16 cellular contexts compared by ENCODE assay signal in the genomic region with DNA sequence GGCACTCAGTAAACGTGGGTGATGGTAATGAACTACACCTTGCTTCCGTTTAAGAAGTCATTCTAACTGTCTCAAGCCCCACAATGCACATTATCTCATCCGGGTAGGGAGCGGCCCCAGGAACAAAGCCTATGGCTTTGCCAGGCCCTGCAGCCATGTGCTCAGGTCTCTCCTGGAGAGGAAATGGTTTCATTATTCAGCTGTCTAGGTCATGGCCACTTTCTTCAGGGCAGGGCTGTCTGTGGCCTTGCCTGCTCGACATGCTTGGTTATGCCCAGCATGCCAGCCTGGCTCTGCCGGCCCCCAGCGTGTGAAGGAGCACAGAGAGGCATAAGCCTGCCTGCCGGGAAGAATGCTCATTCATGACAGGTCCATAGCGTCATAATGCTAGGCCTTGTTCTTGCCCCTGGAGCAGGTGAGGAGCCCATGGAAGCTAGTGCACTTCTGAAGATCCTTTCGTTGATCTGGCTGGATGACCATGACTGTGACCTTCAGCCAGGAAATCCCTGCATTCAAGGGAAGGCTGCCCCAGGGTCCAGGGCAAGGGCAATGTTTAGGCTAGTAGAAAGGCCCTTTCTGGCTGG. TPM values are rescaled to one million over a fixed set of nuclear protein-coding genes. Genes with fewer than 3 reads are reported as not detected.
DNase-seq lines count a peak whose midpoint lies in the region; ATAC-seq and TF ChIP-seq lines count a peak whose summit lies in the region.
"Had no signal": no experiment of that assay in that cellular context is flagged by ENCODE, and none has a peak within 500 bp of the region (broad histone marks: within the 10 kb centered on the region; RNA-seq: fewer than 3 reads in every experiment).

No MANE protein-coding gene starts in this region.

- no peaks in the 10 kb centered on the region for H3K9me3 ChIP-seq in CD4-positive, alpha-beta T cell (ENCODE audit: control insufficient read depth, low read length)
- H3K9me3 ChIP-seq in trophoblast cell (ENCODE audit: insufficient read depth, low read depth, low read length): no peaks in the 10 kb centered on the region
- H3K9me3 ChIP-seq: upper lobe of left lung had no signal

- intact Hi-C loops in CD4-positive, alpha-beta T cell (cut with DNase I, micrococcal nuclease): no loop called here

- no peak overlapping the region for H3K4ac ChIP-seq in trophoblast cell (ENCODE audit: low read depth, low read length)

- H3K14ac ChIP-seq in trophoblast cell (ENCODE audit: low read length): no peak overlapping the region

- TF ChIP-seq CTCF in CD4-positive, alpha-beta T cell (IDR thresholded peaks at IDR 0.05): no peak
- TF ChIP-seq CTCF in RWPE1 (conservative IDR thresholded peaks at IDR 0.05; ENCODE audit: low read depth) (no peak), foreskin keratinocyte (conservative IDR thresholded peaks at IDR 0.05) (no peak)

- H4K91ac ChIP-seq in trophoblast cell (ENCODE audit: low read depth, low read length): peak overlapping the region; percentile 16

- H3K4me1 ChIP-seq in foreskin keratinocyte (peaks cover 31% of the 10 kb centered on the region), trophoblast cell (ENCODE audit: control insufficient read depth in 1 of 2, insufficient read depth in 2 of 2, low read length in 2 of 2) (peaks cover 12 to 14% of the 10 kb centered on the region in 2 experiments)

- H3K27me3 Mint-ChIP-seq in CD4-positive, alpha-beta T cell: no peaks in the 10 kb centered on the region
- H3K27me3 Mint-ChIP-seq: central memory CD8-positive, alpha-beta T cell had no signal

- no peak overlapping the region for H2BK5ac ChIP-seq in trophoblast cell (ENCODE audit: low read depth, low read length, poor library complexity)

- peaks cover 65% of the 10 kb centered on the region for H3K4me1 Mint-ChIP-seq in CD4-positive, alpha-beta T cell (ENCODE audit: low read depth)

- H3K79me1 ChIP-seq in trophoblast cell (ENCODE audit: low read length): peaks cover 6% of the 10 kb centered on the region

- H3K9me3 Mint-ChIP-seq in CD4-positive, alpha-beta T cell: no peaks in the 10 kb centered on the region
- H3K9me3 Mint-ChIP-seq: activated naive CD8-positive, alpha-beta T cell treated with anti-CD3 and anti-CD28 coated beads for 36 hours; central memory CD8-positive, alpha-beta T cell had no signal

- no peaks in the 10 kb centered on the region for H3K36me3 Mint-ChIP-seq in CD4-positive, alpha-beta T cell (ENCODE audit: low read depth)
- H3K36me3 Mint-ChIP-seq: activated naive CD8-positive, alpha-beta T cell treated with anti-CD3 and anti-CD28 coated beads for 36 hours had no signal

- WGBS in trophoblast cell (ENCODE audit: extremely low coverage, insufficient coverage, insufficient read length): no CpG with 5 or more reads among the region's 10 CpGs

- no peak for ATAC-seq in CD4-positive, alpha-beta T cell (ENCODE audit: poor library complexity)
- peak; percentile 13 for ATAC-seq in foreskin keratinocyte
- ATAC-seq in HG03196 (IDR thresholded peaks at IDR 0.05; ENCODE audit: unreplicated experiment): no peak
- no peak for ATAC-seq in HG02973 (IDR thresholded peaks at IDR 0.05; ENCODE audit: unreplicated experiment)
- no peak for ATAC-seq in GM19035 (IDR thresholded peaks at IDR 0.05; ENCODE audit: unreplicated experiment)
- ATAC-seq: SK-N-SH treated with all-trans-retinoic acid at 6 μM for 48 hours had no signal

- H2BK120ac ChIP-seq in trophoblast cell (ENCODE audit: insufficient read depth, low read length, poor library complexity): no peak overlapping the region

- peak overlapping the region; percentile 40 for H3K4me3 Mint-ChIP-seq in CD4-positive, alpha-beta T cell
- H3K4me3 Mint-ChIP-seq: activated naive CD8-positive, alpha-beta T cell treated with anti-CD3 and anti-CD28 coated beads for 36 hours; central memory CD8-positive, alpha-beta T cell had no signal

- H3K36me3 ChIP-seq in trophoblast cell (ENCODE audit: control insufficient read depth in 1 of 2, insufficient read depth in 2 of 2, low read length in 2 of 2): no peaks in the 10 kb centered on the region
- H3K36me3 ChIP-seq: upper lobe of left lung had no signal

- H3K27ac Mint-ChIP-seq in CD4-positive, alpha-beta T cell: peak overlapping the region; percentile 78
- H3K27ac Mint-ChIP-seq: activated naive CD8-positive, alpha-beta T cell treated with anti-CD3 and anti-CD28 coated beads for 36 hours had no signal

- no peak overlapping the region for H3K4me2 ChIP-seq in trophoblast cell (ENCODE audit: low read length)
- H3K4me2 ChIP-seq: KMS-11 had no signal

- H3K27ac ChIP-seq in CD4-positive, alpha-beta T cell (ENCODE audit: low read depth, low read length): no peak overlapping the region
- H3K27ac ChIP-seq in RWPE1 (peak overlapping the region; percentile 99), foreskin keratinocyte (peak overlapping the region; percentile 32), trophoblast cell (ENCODE audit: low read depth, low read length) (no peak overlapping the region)
- H3K27ac ChIP-seq: KMS-11 had no signal

- H3K18ac ChIP-seq in trophoblast cell (ENCODE audit: low read length): peak overlapping the region; percentile 28

- H3K9ac ChIP-seq in trophoblast cell (ENCODE audit: low read length): no peak overlapping the region
- H3K9ac ChIP-seq: KMS-11 had no signal

- H2BK12ac ChIP-seq in trophoblast cell (ENCODE audit: low read length): no peak overlapping the region

- no peak overlapping the region for H3K4me3 ChIP-seq in trophoblast cell (ENCODE audit: low read depth, low read length)
- H3K4me3 ChIP-seq: lung, upper lobe of left lung had no signal

- H4K12ac ChIP-seq in trophoblast cell (ENCODE audit: low read depth, low read length): no peak overlapping the region

- CTCF ChIA-PET in CD4-positive, alpha-beta T cell (lab: Charles Lee): no interaction called here
- CTCF ChIA-PET in RWPE1 (lab: Yijun Ruan, JAX): interaction anchor here (0.6 kb wide), 1 partner anchor 40 kb away, joined by 3 read pairs; no protein-coding TSS in a partner anchor

- no peak overlapping the region for H4K8ac ChIP-seq in trophoblast cell (ENCODE audit: low read depth, low read length)

- no peaks in the 10 kb centered on the region for H3K79me2 ChIP-seq in trophoblast cell (ENCODE audit: control insufficient read depth, insufficient read depth, low read length, poor library complexity)

- no peak for DNase-seq in CD4-positive, alpha-beta T cell
- DNase-seq in RWPE1 (ENCODE audit: low spot score): peak; percentile 49
- DNase-seq in foreskin keratinocyte: peak; percentile 72 to 85
- peak; percentile 33 to 37 for DNase-seq in trophoblast cell
- no peak for DNase-seq in HCEC 1CT
- DNase-seq: activated CD8-positive, alpha-beta memory T cell treated with anti-CD3 and anti-CD28 coated beads, Interleukin-2, amount 50 U/mL, for 48 hours; activated naive CD8-positive, alpha-beta T cell treated with anti-CD3 and anti-CD28 coated beads for 36 hours; NCI-H1930 had no signal

- H3K23ac ChIP-seq in trophoblast cell (ENCODE audit: low read length): no peak overlapping the region

- POLR2A ChIA-PET in CD4-positive, alpha-beta T cell (lab: Charles Lee): no interaction called here
- POLR2A ChIA-PET in RWPE1 (lab: Yijun Ruan, JAX; ENCODE audit: low non-redundant PET): no interaction called here

- H3K27me3 ChIP-seq in CD4-positive, alpha-beta T cell (ENCODE audit: control insufficient read depth, insufficient read depth, low read length): no peaks in the 10 kb centered on the region
- H3K27me3 ChIP-seq in foreskin keratinocyte (no peaks in the 10 kb centered on the region), trophoblast cell (ENCODE audit: insufficient read depth, low read length) (no peaks in the 10 kb centered on the region)
- H3K27me3 ChIP-seq: upper lobe of left lung had no signal

- H2AFZ ChIP-seq in trophoblast cell (ENCODE audit: insufficient read depth, low read length, poor library complexity): no peak overlapping the region

- H2AK5ac ChIP-seq in trophoblast cell (ENCODE audit: low read length): peak overlapping the region; percentile 14

RNA-seq across cellular contexts. Expression of a gene that starts 26.3 kb away (rescaled TPM):
- total RNA-seq in CD4-positive, alpha-beta T cell: 1,000 to 10,000 TPM; 1,565 to 1,685 TPM
- total RNA-seq in foreskin keratinocyte: 59.6 and 63.2 TPM in 2 replicates
- 24.5 and 33.4 TPM in 2 replicates for polyA plus RNA-seq in foreskin keratinocyte
- 26.6 and 30.7 TPM in 2 replicates for polyA plus RNA-seq in trophoblast cell (2013)

Comparison
In these comparisons a context has a peak if more than half of its experiments do, and no peak if none do; other contexts are left out.
1. DNase-seq: peak in RWPE1 (single experiment), foreskin keratinocyte (2 of 2) and trophoblast cell (2 of 2); none in CD4-positive, alpha-beta T cell (0 of 10) and HCEC 1CT (single experiment).
2. H3K27ac ChIP-seq: peak in RWPE1 (single experiment) and foreskin keratinocyte (single experiment); none in CD4-positive, alpha-beta T cell (single experiment) and trophoblast cell (single experiment).
3. RNA of a gene that starts 26.3 kb away (total RNA-seq): 1,565 to 1,685 TPM in CD4-positive, alpha-beta T cell; 59.6 to 63.2 TPM in foreskin keratinocyte; every median in the first group is over 10 times any median in the second.